In the genomic region with DNA sequence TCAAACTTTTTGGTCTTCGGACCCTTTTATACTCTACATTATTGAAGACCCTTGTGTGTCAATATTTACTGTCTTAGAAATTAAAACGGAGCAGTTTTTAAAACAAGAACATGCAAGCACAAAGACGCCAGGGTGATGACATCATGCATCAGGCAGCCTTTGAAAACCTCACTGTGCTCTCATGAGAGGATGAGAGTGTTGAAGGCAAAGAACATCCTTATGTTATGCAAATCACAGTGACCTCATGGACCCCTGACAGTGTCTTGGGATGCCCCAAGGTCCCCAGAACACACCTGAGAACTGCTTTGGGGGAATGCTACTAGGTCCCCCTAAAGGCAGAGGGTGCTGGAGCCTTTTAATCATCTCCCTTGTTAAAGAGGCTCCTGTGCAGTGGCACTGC, we compare ENCODE assay signal across 2 cellular contexts.
TF ChIP-seq lines count a peak whose summit lies in the region.

No MANE protein-coding gene starts in this region.

TF ChIP-seq in HEK293, 187 proteins besides CTCF, POLR2A, EP300 and RAD21:
- TF ChIP-seq, protein P1, sequence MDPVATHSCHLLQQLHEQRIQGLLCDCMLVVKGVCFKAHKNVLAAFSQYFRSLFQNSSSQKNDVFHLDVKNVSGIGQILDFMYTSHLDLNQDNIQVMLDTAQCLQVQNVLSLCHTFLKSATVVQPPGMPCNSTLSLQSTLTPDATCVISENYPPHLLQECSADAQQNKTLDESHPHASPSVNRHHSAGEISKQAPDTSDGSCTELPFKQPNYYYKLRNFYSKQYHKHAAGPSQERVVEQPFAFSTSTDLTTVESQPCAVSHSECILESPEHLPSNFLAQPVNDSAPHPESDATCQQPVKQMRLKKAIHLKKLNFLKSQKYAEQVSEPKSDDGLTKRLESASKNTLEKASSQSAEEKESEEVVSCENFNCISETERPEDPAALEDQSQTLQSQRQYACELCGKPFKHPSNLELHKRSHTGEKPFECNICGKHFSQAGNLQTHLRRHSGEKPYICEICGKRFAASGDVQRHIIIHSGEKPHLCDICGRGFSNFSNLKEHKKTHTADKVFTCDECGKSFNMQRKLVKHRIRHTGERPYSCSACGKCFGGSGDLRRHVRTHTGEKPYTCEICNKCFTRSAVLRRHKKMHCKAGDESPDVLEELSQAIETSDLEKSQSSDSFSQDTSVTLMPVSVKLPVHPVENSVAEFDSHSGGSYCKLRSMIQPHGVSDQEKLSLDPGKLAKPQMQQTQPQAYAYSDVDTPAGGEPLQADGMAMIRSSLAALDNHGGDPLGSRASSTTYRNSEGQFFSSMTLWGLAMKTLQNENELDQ (tag by site-specific recombination; IDR thresholded peaks at IDR 0.05; ENCODE audit: low read depth), result no peak
- peak; percentile 28; the same call in 1 of the 2 replicates for TF ChIP-seq ZNF335 (tag by site-specific recombination; conservative IDR thresholded peaks at IDR 0.05)
- TF ChIP-seq ATF2 (tag by site-specific recombination; IDR thresholded peaks at IDR 0.05; ENCODE audit: low read depth), result peak; percentile 64
TF ChIP-seq in HEK293: peak in this region for 2.

TF ChIP-seq in H1, 55 proteins besides CTCF, POLR2A, EP300 and RAD21:
- peak; percentile 18; the same call in 1 of the 2 replicates for TF ChIP-seq JUND (IDR thresholded peaks at IDR 0.05; ENCODE audit: low read length)
- TF ChIP-seq EGR1 (IDR thresholded peaks at IDR 0.05; ENCODE audit: borderline replicate concordance, low read depth, low read length), result no peak
- no peak for TF ChIP-seq SIN3A (conservative IDR thresholded peaks at IDR 0.05 in 1 of 2, IDR thresholded peaks at IDR 0.05 in 1 of 2; ENCODE audit: low read depth in 1 of 2, low read length in 2 of 2)
- TF ChIP-seq CREB1 (IDR thresholded peaks at IDR 0.05), result peak; percentile 46; the same call in 1 of the 2 replicates
- TF ChIP-seq SP4 (IDR thresholded peaks at IDR 0.05; ENCODE audit: low read length), result no peak
- no peak for TF ChIP-seq BCL11A (IDR thresholded peaks at IDR 0.05; ENCODE audit: low read depth in 2 of 2, low read length in 2 of 2)
- TF ChIP-seq KDM4A (IDR thresholded peaks at IDR 0.05; ENCODE audit: low read depth, low read length, severe bottlenecking), result no peak
- no peak for TF ChIP-seq JUN (IDR thresholded peaks at IDR 0.05; ENCODE audit: low read depth, low read length)
- no peak for TF ChIP-seq HDAC2 (IDR thresholded peaks at IDR 0.05; ENCODE audit: borderline replicate concordance in 1 of 2, low read depth in 2 of 2, low read length in 2 of 2)
- TF ChIP-seq PHF8 (conservative IDR thresholded peaks at IDR 0.05; ENCODE audit: low read depth, low read length), result no peak
- 0 out of 2 replicates have a peak, but pooled peaks have one; percentile 24 for TF ChIP-seq ATF2 (IDR thresholded peaks at IDR 0.05; ENCODE audit: low read length)
